ENCODE assay signal across 8 cellular contexts in the genomic region with DNA sequence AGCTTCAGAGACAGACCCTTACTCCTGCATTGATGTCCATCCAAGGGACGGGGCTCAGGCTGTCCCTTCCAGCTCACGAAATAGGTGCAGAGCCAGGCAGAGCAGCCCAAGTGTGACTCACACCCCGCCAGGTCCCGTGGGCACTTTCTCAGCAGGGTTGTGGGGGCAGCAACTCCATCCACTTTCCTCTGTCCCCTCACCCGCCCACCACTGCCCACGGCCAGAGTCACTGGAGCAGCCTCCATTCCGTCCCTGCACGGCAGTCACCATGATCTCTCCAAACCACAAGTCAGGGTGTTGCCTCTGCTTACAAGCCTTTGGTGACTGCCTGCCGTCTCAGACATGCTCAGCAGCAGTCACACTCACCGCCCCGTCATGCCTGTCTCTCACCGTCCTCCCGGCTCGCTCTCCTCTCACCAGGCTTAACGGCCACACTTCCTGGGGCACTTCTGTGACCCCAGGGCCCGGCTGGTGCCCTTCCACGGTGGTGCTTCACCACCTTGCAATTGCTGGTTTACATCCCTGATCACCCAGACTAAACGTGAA. TPM values are rescaled to one million over a fixed set of nuclear protein-coding genes. Genes with fewer than 3 reads are reported as not detected.
DNase-seq lines count a peak whose midpoint lies in the region; ATAC-seq and FAIRE-seq lines count a peak whose summit lies in the region.

No MANE protein-coding gene starts in this region.

- DNase-seq in RCC 7860 (ENCODE audit: low spot score): peak; percentile 94
- DNase-seq in activated effector memory CD4-positive, alpha-beta T cell treated with Interleukin-2 at 50 U/mL for 16 hours: peak; percentile 60
- DNase-seq in mesenchymal stem cell: peak; percentile 72
- peak; percentile 34 for DNase-seq in stromal cell of bone marrow (ENCODE audit: low read depth)
- no peak for DNase-seq in NCI-H69 (lab: John Stamatoyannopoulos, UW)
- DNase-seq in GM19238 (ENCODE audit: insufficient read length, low spot score): no peak

- peak overlapping the region; percentile 65 to 94 for H3K4ac ChIP-seq in mesenchymal stem cell (ENCODE audit: low read depth in 1 of 2, low read length in 2 of 2)

- no peak for ATAC-seq in GM19463 (IDR thresholded peaks at IDR 0.05; ENCODE audit: unreplicated experiment)
- ATAC-seq in GM21576 (IDR thresholded peaks at IDR 0.05; ENCODE audit: unreplicated experiment): no peak

- peak overlapping the region in 1 of 2 experiments; percentile 79 for H3K14ac ChIP-seq in mesenchymal stem cell (ENCODE audit: low read length in 2 of 2)

- H2AFZ ChIP-seq in mesenchymal stem cell (ENCODE audit: low read depth, low read length): peak overlapping the region; percentile 30

- H2BK15ac ChIP-seq in mesenchymal stem cell (ENCODE audit: low read depth, poor library complexity, severe bottlenecking): peak overlapping the region; percentile 62

- H3K36me3 ChIP-seq in mesenchymal stem cell (ENCODE audit: control insufficient read depth in 1 of 2, insufficient read depth in 2 of 2, low read depth in 1 of 2, low read length in 2 of 2): no peaks in the 10 kb centered on the region

- H3K23ac ChIP-seq in mesenchymal stem cell (ENCODE audit: low read length in 2 of 2): no peak overlapping the region

- H3K79me1 ChIP-seq in mesenchymal stem cell (replicated peaks; ENCODE audit: low read length, poor library complexity, severe bottlenecking): no peaks in the 10 kb centered on the region

- H3K9me3 ChIP-seq in mesenchymal stem cell (ENCODE audit: control insufficient read depth, low read length): no peaks in the 10 kb centered on the region

- H2BK12ac ChIP-seq in mesenchymal stem cell (ENCODE audit: low read length in 2 of 2): peak overlapping the region; percentile 76 to 96

- H4K8ac ChIP-seq in mesenchymal stem cell (ENCODE audit: low read length): peak overlapping the region; percentile 96

- H3K18ac ChIP-seq in mesenchymal stem cell (ENCODE audit: low read depth in 1 of 2, low read length in 2 of 2): peak overlapping the region; percentile 87 to 92

- peak overlapping the region in 1 of 2 experiments; percentile 12 for H3K4me3 ChIP-seq in mesenchymal stem cell (ENCODE audit: insufficient read depth in 1 of 2, low read depth in 1 of 2, low read length in 2 of 2)

- H2BK5ac ChIP-seq in mesenchymal stem cell (ENCODE audit: low read depth, low read length, poor library complexity, severe bottlenecking): no peak overlapping the region

- H3K27me3 ChIP-seq in mesenchymal stem cell (ENCODE audit: control insufficient read depth in 1 of 2, insufficient read depth in 1 of 2, low read length in 2 of 2): no peaks in the 10 kb centered on the region

- peak overlapping the region; percentile 80 for H2BK120ac ChIP-seq in mesenchymal stem cell (ENCODE audit: low read depth, low read length)

- H3K4me1 ChIP-seq in mesenchymal stem cell (ENCODE audit: control insufficient read depth, insufficient read depth, low read depth, low read length): peaks cover 22% of the 10 kb centered on the region

- H2AK5ac ChIP-seq in mesenchymal stem cell (ENCODE audit: low read length, severe bottlenecking): no peak overlapping the region

- H3K4me2 ChIP-seq in mesenchymal stem cell (ENCODE audit: low read length, poor library complexity, severe bottlenecking): no peak overlapping the region

- no peak overlapping the region for H3K27ac ChIP-seq in mesenchymal stem cell (ENCODE audit: low read length, poor library complexity, severe bottlenecking)

- H4K91ac ChIP-seq in mesenchymal stem cell (ENCODE audit: low read length): peak overlapping the region; percentile 98

- H3K9ac ChIP-seq in mesenchymal stem cell (ENCODE audit: low read length): peak overlapping the region; percentile 18

- FAIRE-seq in RCC 7860 (lab: Jason Lieb, UNC): peak; percentile 83

- 40% methylated on average over 18 of the region's 18 CpGs for WGBS in mesenchymal stem cell

RNA-seq across cellular contexts. Expression of a gene that starts 39.3 kb away (rescaled TPM):
- polyA plus RNA-seq in mesenchymal stem cell (2013, experiment 1 of 2): not detected
- not detected for polyA plus RNA-seq in mesenchymal stem cell (2013, experiment 2 of 2)

Comparison
In these comparisons a context has a peak if more than half of its experiments do, and no peak if none do; other contexts are left out.
1. DNase-seq: peak in RCC 7860 (single experiment), activated effector memory CD4-positive, alpha-beta T cell treated with Interleukin-2 at 50 U/mL for 16 hours (single experiment), mesenchymal stem cell (single experiment) and stromal cell of bone marrow (single experiment); none in NCI-H69 (single experiment) and GM19238 (single experiment).